ENCODE assay signal across 7 cellular contexts in the genomic region with DNA sequence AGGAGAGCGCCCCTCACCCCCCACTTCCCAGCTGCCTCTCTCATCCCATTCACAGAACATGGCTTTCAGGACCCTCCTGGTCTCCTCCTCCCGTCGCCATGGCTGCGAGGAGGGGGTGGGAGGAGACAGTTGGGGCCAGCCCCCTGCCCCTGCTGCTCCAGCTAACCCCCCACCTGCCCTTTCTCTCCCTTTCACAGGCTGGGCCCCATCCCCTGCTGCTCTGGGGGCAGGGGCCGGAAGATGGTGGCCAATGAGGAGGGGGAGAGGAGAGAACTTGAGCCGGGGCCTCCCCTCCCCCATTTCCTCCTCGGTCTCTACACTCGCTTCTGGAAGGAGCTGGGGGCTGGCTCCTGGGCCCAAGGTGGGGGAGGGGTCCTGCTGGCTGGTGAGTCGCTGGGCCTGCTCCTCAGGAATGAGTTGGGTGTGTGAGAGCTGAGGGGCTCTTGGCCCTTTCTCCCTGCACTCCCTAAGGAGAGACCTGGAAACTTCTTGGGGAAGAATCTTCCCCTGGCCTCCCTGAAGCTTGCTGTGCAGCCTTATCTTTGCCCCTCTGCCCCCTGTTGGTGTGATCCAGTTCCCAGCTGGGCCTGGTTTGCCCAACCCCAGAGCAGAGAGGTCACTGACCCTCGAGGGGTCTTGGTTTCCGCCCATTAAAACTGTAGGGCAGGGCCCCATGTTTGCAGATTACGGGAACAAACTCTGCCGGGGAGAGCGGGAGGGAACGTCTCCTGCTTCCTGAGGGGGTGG. TPM values are rescaled to one million over a fixed set of nuclear protein-coding genes. Genes with fewer than 3 reads are reported as not detected.
A peak's percentile ranks its signal among the peaks of the same experiment; 100 is the strongest.
DNase-seq lines count a peak whose midpoint lies in the region; ATAC-seq and TF ChIP-seq lines count a peak whose summit lies in the region.

No MANE protein-coding gene starts in this region.

- H3K4me1 ChIP-seq in HEK293 (ENCODE audit: control insufficient read depth, insufficient read depth, low read length), result no peaks in the 10 kb centered on the region; the same call in 1 of the 2 replicates

- ATAC-seq in T-cell (replicated peaks in 1 of 4) (peak in 2 of 4 experiments; percentile 25 to 26), HG03095 (IDR thresholded peaks at IDR 0.05; ENCODE audit: unreplicated experiment) (no peak)

- CTCF ChIA-PET in HEK293 (lab: Yijun Ruan, JAX), result interaction anchor here (0.7 to 8.6 kb wide), 11 partner anchors 20 to 345 kb away, joined by 3 to 183 read pairs (median 5); a partner anchor contains a TSS
- CTCF ChIA-PET in T-cell (lab: Charles Lee), result interaction anchor here (0.6 to 4.9 kb wide), 9 partner anchors 12 to 891 kb away, joined by 3 to 51 read pairs (median 4); a partner anchor contains a TSS

- H3K36me3 Mint-ChIP-seq in T-cell, result no peaks in the 10 kb centered on the region

- no peak for TF ChIP-seq CTCF in HEK293 (tag by site-specific recombination; IDR thresholded peaks at IDR 0.05)
- no peak for TF ChIP-seq CTCF in foreskin fibroblast (IDR thresholded peaks at IDR 0.05; ENCODE audit: low read depth, low read length)

- no peak overlapping the region; the same call in 1 of the 2 replicates for H3K27ac ChIP-seq in HEK293 (ENCODE audit: extremely low read depth, low read depth, low read length)

- H3K27me3 Mint-ChIP-seq in T-cell, result peaks cover 10 to 42% of the 10 kb centered on the region in 2 donors

- H3K9me3 Mint-ChIP-seq in T-cell, result no peaks in the 10 kb centered on the region

- peaks cover 12 to 19% (median 19%) of the 10 kb centered on the region in 3 donors for H3K4me1 Mint-ChIP-seq in T-cell

- no peaks in the 10 kb centered on the region for H3K36me3 ChIP-seq in HEK293 (ENCODE audit: control insufficient read depth in 2 of 2, insufficient read depth in 1 of 2, low read length in 2 of 2)

- DNase-seq in T-cell (no peak), foreskin fibroblast (peak in 1 of 2 donors; percentile 56), skeletal muscle cell (ENCODE audit: low read depth) (peak; percentile 55), NCI-H524 treated with DMSO at 0.1 percent for 48 hours (lab: John Stamatoyannopoulos, UW) (no peak)
- DNase-seq in stimulated activated CD4-positive, alpha-beta T cell treated with anti-CD3 and anti-CD28 coated beads, Interleukin-15, amount 100 ng/mL, for 24 hours, result no peak

- POLR2A ChIA-PET in HEK293 (lab: Yijun Ruan, JAX), result interaction anchor here (0.6 to 1.4 kb wide), 5 partner anchors 9 to 124 kb away, joined by 3 read pairs; a partner anchor contains a TSS
- POLR2A ChIA-PET in T-cell (lab: Charles Lee), result no interaction called here

- H3K4me3 Mint-ChIP-seq in T-cell, result peak overlapping the region; percentile 76 to 89 (median 80)

- no peak overlapping the region for H3K27ac Mint-ChIP-seq in T-cell

- no peaks in the 10 kb centered on the region for H3K9me3 ChIP-seq in HEK293 (ENCODE audit: control insufficient read depth, insufficient read depth, low read depth, low read length)

- H3K4me3 ChIP-seq in HEK293 (ENCODE audit: low read depth, low read length), result peak overlapping the region; percentile 70
- peak overlapping the region; percentile 94 to 100 for H3K4me3 ChIP-seq in foreskin fibroblast (ENCODE audit: low read depth in 1 of 2, low read length in 2 of 2)
- H3K4me3 ChIP-seq in skeletal muscle cell (ENCODE audit: low read depth, low read length), result peak overlapping the region; percentile 98

TF ChIP-seq in HEK293, 187 proteins besides CTCF, POLR2A, EP300 and RAD21:
- TF ChIP-seq ZNF747 (tag by site-specific recombination; IDR thresholded peaks at IDR 0.05) (no peak), ZXDB (tag by site-specific recombination; IDR thresholded peaks at IDR 0.05) (peak; percentile 48; the same call in 1 of the 2 replicates), ZNF335 (tag by site-specific recombination; conservative IDR thresholded peaks at IDR 0.05) (no peak), SP3 (tag by site-specific recombination; IDR thresholded peaks at IDR 0.05) (peak; percentile 57; the same call in 1 of the 2 replicates), MEIS1 (CRISPR knock-in tag; IDR thresholded peaks at IDR 0.05; ENCODE audit: borderline replicate concordance) (no peak), ZNF529 (tag by site-specific recombination; IDR thresholded peaks at IDR 0.05; ENCODE audit: insufficient replicate concordance) (no peak), SP2 (tag by site-specific recombination; IDR thresholded peaks at IDR 0.05) (peak; percentile 59), ZNF404 (tag by site-specific recombination; IDR thresholded peaks at IDR 0.05) (no peak), ZNF423 (tag by site-specific recombination; IDR thresholded peaks at IDR 0.05) (no peak), ZNF341 (tag by site-specific recombination; IDR thresholded peaks at IDR 0.05; ENCODE audit: low read depth) (peak; percentile 98), ZIC2 (tag by site-specific recombination; IDR thresholded peaks at IDR 0.05) (peak; percentile 91)
- TF ChIP-seq, protein P1, sequence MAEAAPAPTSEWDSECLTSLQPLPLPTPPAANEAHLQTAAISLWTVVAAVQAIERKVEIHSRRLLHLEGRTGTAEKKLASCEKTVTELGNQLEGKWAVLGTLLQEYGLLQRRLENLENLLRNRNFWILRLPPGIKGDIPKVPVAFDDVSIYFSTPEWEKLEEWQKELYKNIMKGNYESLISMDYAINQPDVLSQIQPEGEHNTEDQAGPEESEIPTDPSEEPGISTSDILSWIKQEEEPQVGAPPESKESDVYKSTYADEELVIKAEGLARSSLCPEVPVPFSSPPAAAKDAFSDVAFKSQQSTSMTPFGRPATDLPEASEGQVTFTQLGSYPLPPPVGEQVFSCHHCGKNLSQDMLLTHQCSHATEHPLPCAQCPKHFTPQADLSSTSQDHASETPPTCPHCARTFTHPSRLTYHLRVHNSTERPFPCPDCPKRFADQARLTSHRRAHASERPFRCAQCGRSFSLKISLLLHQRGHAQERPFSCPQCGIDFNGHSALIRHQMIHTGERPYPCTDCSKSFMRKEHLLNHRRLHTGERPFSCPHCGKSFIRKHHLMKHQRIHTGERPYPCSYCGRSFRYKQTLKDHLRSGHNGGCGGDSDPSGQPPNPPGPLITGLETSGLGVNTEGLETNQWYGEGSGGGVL (tag by site-specific recombination; IDR thresholded peaks at IDR 0.05), result peak; percentile 85
- TF ChIP-seq, protein P2, sequence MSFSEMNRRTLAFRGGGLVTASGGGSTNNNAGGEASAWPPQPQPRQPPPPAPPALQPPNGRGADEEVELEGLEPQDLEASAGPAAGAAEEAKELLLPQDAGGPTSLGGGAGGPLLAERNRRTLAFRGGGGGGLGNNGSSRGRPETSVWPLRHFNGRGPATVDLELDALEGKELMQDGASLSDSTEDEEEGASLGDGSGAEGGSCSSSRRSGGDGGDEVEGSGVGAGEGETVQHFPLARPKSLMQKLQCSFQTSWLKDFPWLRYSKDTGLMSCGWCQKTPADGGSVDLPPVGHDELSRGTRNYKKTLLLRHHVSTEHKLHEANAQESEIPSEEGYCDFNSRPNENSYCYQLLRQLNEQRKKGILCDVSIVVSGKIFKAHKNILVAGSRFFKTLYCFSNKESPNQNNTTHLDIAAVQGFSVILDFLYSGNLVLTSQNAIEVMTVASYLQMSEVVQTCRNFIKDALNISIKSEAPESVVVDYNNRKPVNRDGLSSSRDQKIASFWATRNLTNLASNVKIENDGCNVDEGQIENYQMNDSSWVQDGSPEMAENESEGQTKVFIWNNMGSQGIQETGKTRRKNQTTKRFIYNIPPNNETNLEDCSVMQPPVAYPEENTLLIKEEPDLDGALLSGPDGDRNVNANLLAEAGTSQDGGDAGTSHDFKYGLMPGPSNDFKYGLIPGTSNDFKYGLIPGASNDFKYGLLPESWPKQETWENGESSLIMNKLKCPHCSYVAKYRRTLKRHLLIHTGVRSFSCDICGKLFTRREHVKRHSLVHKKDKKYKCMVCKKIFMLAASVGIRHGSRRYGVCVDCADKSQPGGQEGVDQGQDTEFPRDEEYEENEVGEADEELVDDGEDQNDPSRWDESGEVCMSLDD (tag by site-specific recombination; IDR thresholded peaks at IDR 0.05), result 0 out of 2 replicates have a peak, but pooled peaks have one; percentile 14
- TF ChIP-seq, protein P3, sequence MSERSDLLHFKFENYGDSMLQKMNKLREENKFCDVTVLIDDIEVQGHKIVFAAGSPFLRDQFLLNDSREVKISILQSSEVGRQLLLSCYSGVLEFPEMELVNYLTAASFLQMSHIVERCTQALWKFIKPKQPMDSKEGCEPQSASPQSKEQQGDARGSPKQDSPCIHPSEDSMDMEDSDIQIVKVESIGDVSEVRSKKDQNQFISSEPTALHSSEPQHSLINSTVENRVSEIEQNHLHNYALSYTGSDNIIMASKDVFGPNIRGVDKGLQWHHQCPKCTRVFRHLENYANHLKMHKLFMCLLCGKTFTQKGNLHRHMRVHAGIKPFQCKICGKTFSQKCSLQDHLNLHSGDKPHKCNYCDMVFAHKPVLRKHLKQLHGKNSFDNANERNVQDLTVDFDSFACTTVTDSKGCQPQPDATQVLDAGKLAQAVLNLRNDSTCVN (tag by site-specific recombination; optimal IDR thresholded peaks at IDR 0.05), result no peak

RNA-seq across cellular contexts. Expression of a gene that starts 10.2 kb away (rescaled TPM):
- total RNA-seq in T-cell, result 10 to 100 TPM in 3 of 5 donors, 1 to 10 TPM in 2; 1.8 to 13.5 (median 11.1) TPM

RNA-seq across cellular contexts. Expression of a gene that starts 18.1 kb away (rescaled TPM):
- total RNA-seq in T-cell, result 10 to 100 TPM; 14.3 to 16.0 (median 14.5) TPM

RNA-seq across cellular contexts. Expression of a gene that starts 28.4 kb away (rescaled TPM):
- total RNA-seq in T-cell, result 10 to 100 TPM; 57.3 to 67.2 (median 60.7) TPM

RNA-seq across cellular contexts. Expression of a gene that starts 42.0 kb away (rescaled TPM):
- 1 to 10 TPM in 3 of 5 donors, not detected in 2; 1.5 to 2.8 (median 1.9) TPM for total RNA-seq in T-cell
